8 cellular contexts compared by ENCODE assay signal in genomic region chr21:20882462-20883415, GRCh38.
DNase-seq lines count a peak whose midpoint lies in the region; ATAC-seq and TF ChIP-seq lines count a peak whose summit lies in the region.

No MANE protein-coding gene starts in this region.

- no peak overlapping the region for H3K4me3 ChIP-seq in fibroblast of mammary gland (ENCODE audit: control insufficient read depth, low read depth, low read length)

- H3K4me3 Mint-ChIP-seq in progenitor cell of endocrine pancreas (ENCODE audit: low read depth) = no peak overlapping the region

- H3K36me3 Mint-ChIP-seq in progenitor cell of endocrine pancreas (ENCODE audit: insufficient read depth) = no peaks in the 10 kb centered on the region

- H3K27ac Mint-ChIP-seq in progenitor cell of endocrine pancreas = no peak overlapping the region

- DNase-seq in DMS114 treated with DMSO at 0.1 percent for 48 hours (lab: John Stamatoyannopoulos, UW; ENCODE audit: unreplicated experiment) = peak; percentile 8
- DNase-seq in KG1 (lab: John Stamatoyannopoulos, UW) = peak; percentile 48
- peak; percentile 60 for DNase-seq in RKO (ENCODE audit: low spot score)
- peak; percentile 51 for DNase-seq in fibroblast of mammary gland (ENCODE audit: low read depth)
- peak; percentile 19 for DNase-seq in progenitor cell of endocrine pancreas (ENCODE audit: low spot score, unreplicated experiment)
- DNase-seq in OCI-M2 (lab: John Stamatoyannopoulos, UW; ENCODE audit: unreplicated experiment) = no peak

- TF ChIP-seq CTCF in fibroblast of mammary gland (conservative IDR thresholded peaks at IDR 0.05; ENCODE audit: control insufficient read depth, insufficient read depth, low read depth, low read length) (peak; percentile 62), progenitor cell of endocrine pancreas (IDR thresholded peaks at IDR 0.05; ENCODE audit: unreplicated experiment) (peak; percentile 86)

- H3K4me1 Mint-ChIP-seq in progenitor cell of endocrine pancreas (ENCODE audit: low read depth) = peaks cover 2% of the 10 kb centered on the region

- ATAC-seq in GM21423 (IDR thresholded peaks at IDR 0.05; ENCODE audit: unreplicated experiment) = no peak
- no peak for ATAC-seq in HG02981 (IDR thresholded peaks at IDR 0.05; ENCODE audit: unreplicated experiment)

- no peaks in the 10 kb centered on the region for H3K9me3 Mint-ChIP-seq in progenitor cell of endocrine pancreas (ENCODE audit: low read depth)

- H3K27me3 Mint-ChIP-seq in progenitor cell of endocrine pancreas = no peaks in the 10 kb centered on the region
